In the genomic region with DNA sequence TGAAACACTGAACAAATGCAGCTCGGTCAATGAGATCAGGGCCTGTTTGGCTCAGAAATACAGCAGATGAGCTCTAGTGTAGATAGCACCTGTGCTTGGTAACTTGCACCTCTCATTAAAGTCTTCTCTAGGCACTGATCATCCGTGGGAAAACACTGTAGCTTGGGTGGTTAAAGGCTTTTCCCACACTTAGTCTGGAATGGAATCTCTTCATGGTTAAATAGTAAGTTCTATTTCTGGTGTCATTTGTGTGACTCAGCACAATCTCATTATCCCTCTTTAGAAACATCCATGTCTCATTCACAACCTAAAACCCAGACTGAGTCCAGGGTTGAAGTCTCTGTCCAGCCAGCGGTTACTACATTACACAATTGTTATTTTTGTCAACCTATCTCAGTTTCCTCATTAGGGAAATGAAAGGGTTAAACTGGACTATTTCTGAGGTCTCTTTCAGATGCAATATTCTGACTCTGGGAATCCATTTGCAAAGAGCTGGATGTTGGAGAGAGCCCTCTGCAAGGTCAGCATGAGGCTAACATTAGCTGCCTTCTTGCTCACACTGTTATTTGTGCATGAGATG, we compare ENCODE assay signal across 20 cellular contexts.
"Had no signal": no experiment of that assay in that cellular context is flagged by ENCODE, and none has a peak within 500 bp of the region (broad histone marks: within the 10 kb centered on the region; RNA-seq: fewer than 3 reads in every experiment).

No MANE protein-coding gene starts in this region.

- H3K4me1 Mint-ChIP-seq: nephron progenitor cell had no signal

- H3K27me3 Mint-ChIP-seq: naive thymus-derived CD4-positive, alpha-beta T cell; stimulated activated naive CD8-positive, alpha-beta T cell treated with anti-CD3 and anti-CD28 coated beads, Interleukin-15, amount 100 ng/mL, for 72 hours had no signal

- ATAC-seq: foreskin keratinocyte; naive thymus-derived CD4-positive, alpha-beta T cell; sciatic nerve; stimulated activated naive B cell treated with anti-CD40 and anti-IgM and Interleukin-4, amounts not matched to agents 10 μg/mL and 1 μg/mL and 100 μg/mL, for 72 hours; stimulated activated naive CD8-positive, alpha-beta T cell treated with anti-CD3 and anti-CD28 coated beads, Interleukin-15, amount 100 ng/mL, for 72 hours; upper lobe of right lung had no signal

- H3K36me3 ChIP-seq: esophagus squamous epithelium, upper lobe of right lung, vagina had no signal

- DNase-seq: effector memory CD4-positive, alpha-beta T cell; esophagus squamous epithelium; kidney; mesendoderm; naive thymus-derived CD4-positive, alpha-beta T cell; nephron progenitor cell; psoas muscle; retina; stimulated activated CD4-positive, alpha-beta T cell treated with anti-CD3 and anti-CD28 coated beads, Interleukin-2, amount 100 ng/mL, for 24 hours; stimulated activated CD4-positive, alpha-beta T cell treated with anti-CD3 and anti-CD28 coated beads, Interleukin-4, amount 100 ng/mL, for 4 hours; stimulated activated naive B cell treated with anti-CD40 and anti-IgM and Interleukin-4, amounts not matched to agents 10 μg/mL and 1 μg/mL and 100 μg/mL, for 72 hours; stimulated activated naive CD8-positive, alpha-beta T cell treated with anti-CD3 and anti-CD28 coated beads, Interleukin-15, amount 100 ng/mL, for 72 hours; testis; upper lobe of right lung had no signal

- H3K4me3 Mint-ChIP-seq: naive thymus-derived CD4-positive, alpha-beta T cell; nephron progenitor cell; stimulated activated naive B cell treated with anti-CD40 and anti-IgM and Interleukin-4, amounts not matched to agents 10 μg/mL and 1 μg/mL and 100 μg/mL, for 72 hours; stimulated activated naive CD8-positive, alpha-beta T cell treated with anti-CD3 and anti-CD28 coated beads, Interleukin-15, amount 100 ng/mL, for 72 hours had no signal

- H3K4me1 ChIP-seq: esophagus squamous epithelium, foreskin keratinocyte, psoas muscle, upper lobe of right lung, vagina had no signal

- H3K27ac ChIP-seq: epithelial cell of prostate, esophagus squamous epithelium, foreskin keratinocyte, psoas muscle, skin epidermis, testis, tibial nerve, upper lobe of right lung, vagina had no signal

- H3K27ac Mint-ChIP-seq: naive thymus-derived CD4-positive, alpha-beta T cell; nephron progenitor cell; stimulated activated naive B cell treated with anti-CD40 and anti-IgM and Interleukin-4, amounts not matched to agents 10 μg/mL and 1 μg/mL and 100 μg/mL, for 72 hours; stimulated activated naive CD8-positive, alpha-beta T cell treated with anti-CD3 and anti-CD28 coated beads, Interleukin-15, amount 100 ng/mL, for 72 hours had no signal

- H3K4me3 ChIP-seq: esophagus squamous epithelium, psoas muscle, skin epidermis, testis, tibial nerve, upper lobe of right lung, vagina had no signal

- H3K9me3 ChIP-seq: testis, vagina had no signal

- H3K27me3 ChIP-seq: esophagus squamous epithelium, foreskin keratinocyte, testis, tibial nerve, upper lobe of right lung, vagina had no signal
